In genomic region chr10:108410231-108410630, GRCh38 we compare ENCODE assay signal across 17 cellular contexts.
"Had no signal": no experiment of that assay in that cellular context is flagged by ENCODE, and none has a peak within 500 bp of the region (broad histone marks: within the 10 kb centered on the region; RNA-seq: fewer than 3 reads in every experiment).

No MANE protein-coding gene starts in this region.

- ATAC-seq: activated CD8-positive, alpha-beta T cell treated with anti-CD3 and anti-CD28 coated beads for 36 hours; gastrocnemius medialis; left lung; stimulated activated memory B cell treated with anti-CD40 and anti-IgM and Interleukin-4, amounts not matched to agents 10 μg/mL and 1 μg/mL and 100 μg/mL, for 72 hours had no signal

- DNase-seq: activated CD4-positive, alpha-beta T cell treated with anti-CD3 and anti-CD28 coated beads, Interleukin-2, amount 10 ng/mL, durations not matched to agents 24 days and 14 days; activated CD8-positive, alpha-beta T cell treated with anti-CD3 and anti-CD28 coated beads for 36 hours; activated naive CD4-positive, alpha-beta T cell treated with anti-CD3 and anti-CD28 coated beads for 36 hours; activated T-cell treated with anti-CD3 and anti-CD28 coated beads, Interleukin-2, amount 50 U/mL, for 1 hour; aorta; gastrocnemius medialis; head of caudate nucleus; left lung; mammary epithelial cell; midbrain; nephron progenitor cell; retina; spleen; stimulated activated CD4-positive, alpha-beta T cell treated with anti-CD3 and anti-CD28 coated beads, Interleukin-4, amount 100 ng/mL, for 4 hours; testis had no signal

- H3K27me3 ChIP-seq: gastrocnemius medialis, left lung, spleen, testis had no signal

- H3K9me3 ChIP-seq: gastrocnemius medialis, left lung, testis had no signal

- H3K36me3 ChIP-seq: gastrocnemius medialis, left lung, spleen had no signal

- H3K4me1 ChIP-seq: gastrocnemius medialis, left lung, spleen, testis had no signal

- H3K27ac ChIP-seq: coronary artery, gastrocnemius medialis, left lung, spleen, testis had no signal

- H3K4me3 ChIP-seq: coronary artery, gastrocnemius medialis, left lung, spleen, testis had no signal
